In genomic region chr16:79623076-79623475, GRCh38 we compare ENCODE assay signal across 26 cellular contexts.
"Had no signal": no experiment of that assay in that cellular context is flagged by ENCODE, and none has a peak within 500 bp of the region (broad histone marks: within the 10 kb centered on the region; RNA-seq: fewer than 3 reads in every experiment).

No MANE protein-coding gene starts in this region.

- H3K27ac Mint-ChIP-seq: activated CD8-positive, alpha-beta T cell treated with anti-CD3 and anti-CD28 coated beads for 36 hours; activated naive CD4-positive, alpha-beta T cell treated with anti-CD3 and anti-CD28 coated beads, Interleukin-2, amount 10 ng/mL, durations not matched to agents 7 days and 5 days; activated naive CD8-positive, alpha-beta T cell treated with anti-CD3 and anti-CD28 coated beads for 36 hours; activated T-cell treated with anti-CD3 and anti-CD28 coated beads, Interleukin-2, amount 50 U/mL, for 72 hours; activated T-helper 2 cell treated with anti-CD3 and anti-CD28 coated beads, Interferon-gamma antibody, Interleukin-2, Interleukin-4, amounts not matched to agents 10 μg/mL and 5 μg/mL and 100 μg/mL, durations not matched to agents 14 hours and 24 hours and 36 hours; T-cell had no signal

- H3K4me3 ChIP-seq: SK-N-MC had no signal

- DNase-seq: activated CD4-positive, alpha-beta T cell treated with anti-CD3 and anti-CD28 coated beads for 4 hours; activated CD8-positive, alpha-beta memory T cell treated with anti-CD3 and anti-CD28 coated beads, Interleukin-2, amount 50 U/mL, for 4 hours; activated CD8-positive, alpha-beta T cell treated with anti-CD3 and anti-CD28 coated beads for 36 hours; activated gamma-delta T cell treated with Interleukin-2 at 50 U/mL for 16 hours; activated naive CD4-positive, alpha-beta T cell treated with anti-CD3 and anti-CD28 coated beads, Interleukin-2, amount 10 ng/mL, durations not matched to agents 7 days and 5 days; activated naive CD8-positive, alpha-beta T cell treated with anti-CD3 and anti-CD28 coated beads for 36 hours; activated T-cell treated with anti-CD3 and anti-CD28 coated beads, Interleukin-2, amount 50 U/mL, for 72 hours; MV-4-11; NCI-H1092 treated with DMSO at 0.1 percent for 48 hours; NCI-H1417 treated with DMSO at 0.1 percent for 48 hours; NCI-H1694; NCI-H2029; NCI-H446 treated with DMSO at 0.1 percent for 48 hours; NCI-H524 treated with DMSO at 0.1 percent for 48 hours; NCI-H774; NK-92 treated with Interleukin-12 subunit alpha and Interleukin-12 subunit beta, amount 100 ng/mL, for 24 hours; OCI-M1; RPMI8226; T-cell; T-helper 2 cell; WERI-Rb-1 had no signal

- H3K4me2 ChIP-seq: KMS-11 had no signal

- H3K36me3 Mint-ChIP-seq: activated naive CD8-positive, alpha-beta T cell treated with anti-CD3 and anti-CD28 coated beads for 36 hours; T-cell had no signal

- H3K9me3 Mint-ChIP-seq: activated CD8-positive, alpha-beta T cell treated with anti-CD3 and anti-CD28 coated beads for 36 hours; activated naive CD8-positive, alpha-beta T cell treated with anti-CD3 and anti-CD28 coated beads for 36 hours; central memory CD8-positive, alpha-beta T cell; T-cell had no signal

- H3K27ac ChIP-seq: KMS-11, SK-N-MC, WERI-Rb-1 had no signal

- H3K4me3 Mint-ChIP-seq: activated CD8-positive, alpha-beta T cell treated with anti-CD3 and anti-CD28 coated beads for 36 hours; activated naive CD4-positive, alpha-beta T cell treated with anti-CD3 and anti-CD28 coated beads, Interleukin-2, amount 10 ng/mL, durations not matched to agents 7 days and 5 days; activated naive CD8-positive, alpha-beta T cell treated with anti-CD3 and anti-CD28 coated beads for 36 hours; activated T-cell treated with anti-CD3 and anti-CD28 coated beads, Interleukin-2, amount 50 U/mL, for 72 hours; central memory CD8-positive, alpha-beta T cell; T-cell had no signal

- FAIRE-seq: bronchial epithelial cell had no signal

- H3K36me3 ChIP-seq: WERI-Rb-1 had no signal

- H3K9ac ChIP-seq: KMS-11 had no signal
